16 cellular contexts compared by ENCODE assay signal in genomic region chr22:49901457-49901856, GRCh38.
"Had no signal": no experiment of that assay in that cellular context is flagged by ENCODE, and none has a peak within 500 bp of the region (broad histone marks: within the 10 kb centered on the region; RNA-seq: fewer than 3 reads in every experiment).

No MANE protein-coding gene starts in this region.

- H3K79me2 ChIP-seq: parathyroid adenoma had no signal

- H3K9ac ChIP-seq: parathyroid adenoma had no signal

- H3K9me3 ChIP-seq: gastroesophageal sphincter had no signal

- H3K27ac ChIP-seq: coronary artery, gastroesophageal sphincter, heart left ventricle, parathyroid adenoma had no signal

- H2AFZ ChIP-seq: parathyroid adenoma had no signal

- DNase-seq: activated CD4-positive, alpha-beta memory T cell treated with anti-CD3 and anti-CD28 coated beads, Interleukin-2, amount 10 ng/mL, durations not matched to agents 7 days and 5 days; activated CD4-positive, alpha-beta T cell treated with anti-CD3 and anti-CD28 coated beads for 48 hours; activated effector memory CD4-positive, alpha-beta T cell treated with Interleukin-2 at 50 U/mL for 16 hours; activated naive CD4-positive, alpha-beta T cell treated with anti-CD3 and anti-CD28 coated beads for 36 hours; activated T-cell treated with anti-CD3 and anti-CD28 coated beads, Interleukin-2, amount 50 U/mL, for 72 hours; cerebellar nuclear complex; heart left ventricle; midbrain; stimulated activated CD4-positive, alpha-beta T cell treated with anti-CD3 and anti-CD28 coated beads, Interleukin-12 subunit alpha, Interleukin-12 subunit beta, amount 100 ng/mL, for 4 hours; stimulated activated CD4-positive, alpha-beta T cell treated with anti-CD3 and anti-CD28 coated beads, Interleukin-4, amount 100 ng/mL, for 4 hours; stimulated activated naive CD8-positive, alpha-beta T cell treated with anti-CD3 and anti-CD28 coated beads, Interleukin-15, Interleukin-2, amounts not matched to agents 100 U/mL and 50 U/mL, for 24 hours; T-helper 2 cell had no signal

- H3K4me3 ChIP-seq: coronary artery, gastroesophageal sphincter, heart left ventricle had no signal

- H3K27me3 ChIP-seq: gastroesophageal sphincter, heart left ventricle had no signal

- H3K4me1 ChIP-seq: gastroesophageal sphincter, parathyroid adenoma had no signal

- FAIRE-seq: islet of Langerhans had no signal
